Comparison of ENCODE assay signal across 9 cellular contexts in the genomic region with DNA sequence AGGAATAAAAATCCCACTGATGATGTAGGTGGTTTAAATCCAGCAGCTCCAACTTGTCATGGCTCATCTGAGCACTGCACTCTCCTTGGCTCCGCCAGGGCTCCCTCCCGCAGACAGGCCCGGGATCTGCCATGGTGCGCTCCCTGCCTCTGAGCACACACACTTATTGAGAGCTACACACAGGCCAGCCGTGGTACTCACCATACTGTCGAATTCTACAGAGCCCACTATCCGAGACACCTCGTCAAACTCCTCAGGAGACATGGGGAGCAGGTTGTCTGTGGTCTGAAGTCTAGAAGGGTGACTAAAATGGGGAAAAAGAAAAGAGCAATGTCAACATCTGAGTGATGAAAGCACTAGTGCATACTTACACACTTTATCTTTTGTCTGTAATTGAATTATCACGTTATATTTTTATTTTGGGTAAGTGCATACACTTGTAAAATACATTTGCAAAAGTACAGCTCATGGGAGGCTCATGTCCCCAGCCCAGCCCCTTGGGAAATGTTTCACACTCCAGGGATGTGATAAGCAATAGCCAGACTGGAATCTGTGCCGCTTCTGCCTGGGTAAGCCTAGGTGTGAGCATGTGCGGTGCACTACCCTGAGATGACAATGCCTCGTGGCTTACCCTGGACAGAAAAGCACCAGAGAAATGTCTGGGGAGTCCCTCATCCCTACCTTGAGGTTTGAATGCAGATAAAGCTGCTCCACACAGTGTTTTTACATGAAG. TPM values are rescaled to one million over a fixed set of nuclear protein-coding genes. Genes with fewer than 3 reads are reported as not detected.
DNase-seq lines count a peak whose midpoint lies in the region; ATAC-seq and TF ChIP-seq lines count a peak whose summit lies in the region.
"Had no signal": no experiment of that assay in that cellular context is flagged by ENCODE, and none has a peak within 500 bp of the region (broad histone marks: within the 10 kb centered on the region; RNA-seq: fewer than 3 reads in every experiment).

No MANE protein-coding gene starts in this region.

- no peaks in the 10 kb centered on the region for H3K27me3 ChIP-seq in left ventricle myocardium inferior (ENCODE audit: low read depth)
- H3K27me3 ChIP-seq: tibial artery had no signal

- peak overlapping the region; percentile 70 for H3K27ac ChIP-seq in left ventricle myocardium inferior (replicated peaks)
- H3K27ac ChIP-seq: tibial artery had no signal

- intact Hi-C loops in activated T-helper 2 cell treated with anti-CD3 and anti-CD28 coated beads, Interferon-gamma antibody, Interleukin-2, Interleukin-4, amounts not matched to agents 10 μg/mL and 5 μg/mL and 100 μg/mL, durations not matched to agents 14 hours and 24 hours and 36 hours (cut with micrococcal nuclease): no loop called here
- intact Hi-C loops in left ventricle myocardium inferior (cut with micrococcal nuclease): no loop called here

- H3K9me3 ChIP-seq in left ventricle myocardium inferior (replicated peaks): no peaks in the 10 kb centered on the region
- H3K9me3 ChIP-seq: tibial artery had no signal

- H3K36me3 Mint-ChIP-seq in activated T-cell treated with anti-CD3 and anti-CD28 coated beads, Interleukin-2, amount 50 U/mL, for 24 hours (ENCODE audit: low read depth): peaks cover 98% of the 10 kb centered on the region
- peaks cover 95% of the 10 kb centered on the region for H3K36me3 Mint-ChIP-seq in activated T-helper 2 cell treated with anti-CD3 and anti-CD28 coated beads, Interferon-gamma antibody, Interleukin-2, Interleukin-4, amounts not matched to agents 10 μg/mL and 5 μg/mL and 100 μg/mL, durations not matched to agents 14 hours and 24 hours and 36 hours (ENCODE audit: low read depth)
- H3K36me3 Mint-ChIP-seq in stimulated activated naive CD8-positive, alpha-beta T cell treated with anti-CD3 and anti-CD28 coated beads, Interleukin-15, Interleukin-2, amounts not matched to agents 100 ng/mL and 50 ng/mL, for 24 hours (ENCODE audit: low read depth): peaks cover 94% of the 10 kb centered on the region

- no peak overlapping the region for H3K4me3 Mint-ChIP-seq in activated T-cell treated with anti-CD3 and anti-CD28 coated beads, Interleukin-2, amount 50 U/mL, for 24 hours
- H3K4me3 Mint-ChIP-seq in activated T-helper 2 cell treated with anti-CD3 and anti-CD28 coated beads, Interferon-gamma antibody, Interleukin-2, Interleukin-4, amounts not matched to agents 10 μg/mL and 5 μg/mL and 100 μg/mL, durations not matched to agents 14 hours and 24 hours and 36 hours (ENCODE audit: low read depth): no peak overlapping the region
- H3K4me3 Mint-ChIP-seq in stimulated activated naive CD8-positive, alpha-beta T cell treated with anti-CD3 and anti-CD28 coated beads, Interleukin-15, Interleukin-2, amounts not matched to agents 100 ng/mL and 50 ng/mL, for 24 hours: no peak overlapping the region

- no peaks in the 10 kb centered on the region for H3K9me3 Mint-ChIP-seq in activated T-cell treated with anti-CD3 and anti-CD28 coated beads, Interleukin-2, amount 50 U/mL, for 24 hours
- no peaks in the 10 kb centered on the region for H3K9me3 Mint-ChIP-seq in activated T-helper 2 cell treated with anti-CD3 and anti-CD28 coated beads, Interferon-gamma antibody, Interleukin-2, Interleukin-4, amounts not matched to agents 10 μg/mL and 5 μg/mL and 100 μg/mL, durations not matched to agents 14 hours and 24 hours and 36 hours
- H3K9me3 Mint-ChIP-seq in stimulated activated naive CD8-positive, alpha-beta T cell treated with anti-CD3 and anti-CD28 coated beads, Interleukin-15, Interleukin-2, amounts not matched to agents 100 ng/mL and 50 ng/mL, for 24 hours: no peaks in the 10 kb centered on the region

- peak overlapping the region; percentile 87 for H3K27ac Mint-ChIP-seq in activated T-cell treated with anti-CD3 and anti-CD28 coated beads, Interleukin-2, amount 50 U/mL, for 24 hours
- peak overlapping the region; percentile 33 for H3K27ac Mint-ChIP-seq in activated T-helper 2 cell treated with anti-CD3 and anti-CD28 coated beads, Interferon-gamma antibody, Interleukin-2, Interleukin-4, amounts not matched to agents 10 μg/mL and 5 μg/mL and 100 μg/mL, durations not matched to agents 14 hours and 24 hours and 36 hours
- H3K27ac Mint-ChIP-seq in stimulated activated naive CD8-positive, alpha-beta T cell treated with anti-CD3 and anti-CD28 coated beads, Interleukin-15, Interleukin-2, amounts not matched to agents 100 ng/mL and 50 ng/mL, for 24 hours: peak overlapping the region; percentile 79

- H3K4me1 Mint-ChIP-seq in activated T-cell treated with anti-CD3 and anti-CD28 coated beads, Interleukin-2, amount 50 U/mL, for 24 hours (ENCODE audit: low read depth): peaks cover 58% of the 10 kb centered on the region
- peaks cover 41% of the 10 kb centered on the region for H3K4me1 Mint-ChIP-seq in activated T-helper 2 cell treated with anti-CD3 and anti-CD28 coated beads, Interferon-gamma antibody, Interleukin-2, Interleukin-4, amounts not matched to agents 10 μg/mL and 5 μg/mL and 100 μg/mL, durations not matched to agents 14 hours and 24 hours and 36 hours (ENCODE audit: low read depth)
- peaks cover 39% of the 10 kb centered on the region for H3K4me1 Mint-ChIP-seq in stimulated activated naive CD8-positive, alpha-beta T cell treated with anti-CD3 and anti-CD28 coated beads, Interleukin-15, Interleukin-2, amounts not matched to agents 100 ng/mL and 50 ng/mL, for 24 hours (ENCODE audit: low read depth)

- no peak for DNase-seq in activated T-cell treated with anti-CD3 and anti-CD28 coated beads, Interleukin-2, amount 50 U/mL, for 24 hours
- DNase-seq in activated T-cell treated with anti-CD3 and anti-CD28 coated beads, Interleukin-2, amount 50 U/mL, for 1 hour: no peak
- DNase-seq in activated T-helper 2 cell treated with anti-CD3 and anti-CD28 coated beads, Interferon-gamma antibody, Interleukin-2, Interleukin-4, amounts not matched to agents 10 μg/mL and 5 μg/mL and 100 μg/mL, durations not matched to agents 14 hours and 24 hours and 36 hours (ENCODE audit: low spot score): no peak
- peak; percentile 36 for DNase-seq in left ventricle myocardium inferior
- DNase-seq: tibial artery had no signal

- peaks cover 97% of the 10 kb centered on the region for H3K36me3 ChIP-seq in left ventricle myocardium inferior

- no peaks in the 10 kb centered on the region for H3K27me3 Mint-ChIP-seq in activated T-cell treated with anti-CD3 and anti-CD28 coated beads, Interleukin-2, amount 50 U/mL, for 24 hours
- H3K27me3 Mint-ChIP-seq in activated T-helper 2 cell treated with anti-CD3 and anti-CD28 coated beads, Interferon-gamma antibody, Interleukin-2, Interleukin-4, amounts not matched to agents 10 μg/mL and 5 μg/mL and 100 μg/mL, durations not matched to agents 14 hours and 24 hours and 36 hours (ENCODE audit: low read depth): no peaks in the 10 kb centered on the region
- no peaks in the 10 kb centered on the region for H3K27me3 Mint-ChIP-seq in stimulated activated naive CD8-positive, alpha-beta T cell treated with anti-CD3 and anti-CD28 coated beads, Interleukin-15, Interleukin-2, amounts not matched to agents 100 ng/mL and 50 ng/mL, for 24 hours

- ATAC-seq in GM21367 (IDR thresholded peaks at IDR 0.05; ENCODE audit: unreplicated experiment) (no peak), HG03378 (IDR thresholded peaks at IDR 0.05; ENCODE audit: unreplicated experiment) (no peak), GM21381 (IDR thresholded peaks at IDR 0.05; ENCODE audit: unreplicated experiment) (no peak)

- H3K4me1 ChIP-seq in left ventricle myocardium inferior: peaks cover 59% of the 10 kb centered on the region

- no peak overlapping the region for H3K4me3 ChIP-seq in left ventricle myocardium inferior
- H3K4me3 ChIP-seq: tibial artery had no signal

- TF ChIP-seq CTCF in left ventricle myocardium inferior (IDR thresholded peaks at IDR 0.05; ENCODE audit: borderline replicate concordance): no peak

RNA-seq across cellular contexts. Expression of a gene that starts 39.2 kb away (rescaled TPM):
- 135 and 139 TPM in 2 replicates for total RNA-seq in activated T-helper 2 cell treated with anti-CD3 and anti-CD28 coated beads, Interferon-gamma antibody, Interleukin-2, Interleukin-4, amounts not matched to agents 10 μg/mL and 5 μg/mL and 100 μg/mL, durations not matched to agents 14 hours and 24 hours and 36 hours
- 42.2 TPM for total RNA-seq in left ventricle myocardium inferior

Comparison
In these comparisons a context has a peak if more than half of its experiments do, and no peak if none do; other contexts are left out.
1. H3K27ac Mint-ChIP-seq: peak in every context shown above with its lines; median percentile 87 in activated T-cell treated with anti-CD3 and anti-CD28 coated beads, Interleukin-2, amount 50 U/mL, for 24 hours; 79 in stimulated activated naive CD8-positive, alpha-beta T cell treated with anti-CD3 and anti-CD28 coated beads, Interleukin-15, Interleukin-2, amounts not matched to agents 100 ng/mL and 50 ng/mL, for 24 hours; 33 in activated T-helper 2 cell treated with anti-CD3 and anti-CD28 coated beads, Interferon-gamma antibody, Interleukin-2, Interleukin-4, amounts not matched to agents 10 μg/mL and 5 μg/mL and 100 μg/mL, durations not matched to agents 14 hours and 24 hours and 36 hours.